In genomic region chr11:120385690-120386089, GRCh38 we compare ENCODE assay signal across 18 cellular contexts.
"Had no signal": no experiment of that assay in that cellular context is flagged by ENCODE, and none has a peak within 500 bp of the region (broad histone marks: within the 10 kb centered on the region; RNA-seq: fewer than 3 reads in every experiment).

No MANE protein-coding gene starts in this region.

- H3K9me3 ChIP-seq: body of pancreas, gastroesophageal sphincter, right atrium auricular region, transverse colon, vagina had no signal

- ATAC-seq: activated naive CD4-positive, alpha-beta T cell treated with anti-CD3 and anti-CD28 coated beads, Interleukin-2, amount 50 U/mL, for 72 hours; activated T-cell treated with anti-CD3 and anti-CD28 coated beads, Interleukin-2, amount 50 U/mL, for 4 hours; body of pancreas; gastroesophageal sphincter; left cardiac atrium had no signal

- H3K4me3 ChIP-seq: body of pancreas, gastroesophageal sphincter, lung, right atrium auricular region, skin epidermis, transverse colon, vagina had no signal

- H3K27me3 ChIP-seq: body of pancreas, gastroesophageal sphincter, right atrium auricular region, transverse colon, vagina had no signal

- H3K4me3 Mint-ChIP-seq: activated CD4-positive, alpha-beta memory T cell treated with anti-CD3 and anti-CD28 coated beads, Interleukin-2, amount 10 ng/mL, durations not matched to agents 7 days and 5 days; activated T-cell treated with anti-CD3 and anti-CD28 coated beads, Interleukin-2, amount 50 U/mL, for 4 hours had no signal

- H3K36me3 ChIP-seq: gastroesophageal sphincter, right atrium auricular region, transverse colon, vagina, WERI-Rb-1 had no signal

- H3K9me3 Mint-ChIP-seq: activated CD4-positive, alpha-beta memory T cell treated with anti-CD3 and anti-CD28 coated beads, Interleukin-2, amount 10 ng/mL, durations not matched to agents 7 days and 5 days; activated T-cell treated with anti-CD3 and anti-CD28 coated beads, Interleukin-2, amount 50 U/mL, for 4 hours had no signal

- H3K27ac Mint-ChIP-seq: activated CD4-positive, alpha-beta memory T cell treated with anti-CD3 and anti-CD28 coated beads, Interleukin-2, amount 10 ng/mL, durations not matched to agents 7 days and 5 days; activated naive CD4-positive, alpha-beta T cell treated with anti-CD3 and anti-CD28 coated beads, Interleukin-2, amount 50 U/mL, for 72 hours had no signal

- DNase-seq: activated CD4-positive, alpha-beta memory T cell treated with anti-CD3 and anti-CD28 coated beads, Interleukin-2, amount 10 ng/mL, durations not matched to agents 7 days and 5 days; activated effector memory CD4-positive, alpha-beta T cell treated with anti-CD3 and anti-CD28 coated beads, Interleukin-2, amount 50 U/mL, for 16 hours; activated T-cell treated with anti-CD3 and anti-CD28 coated beads, Interleukin-2, amount 50 U/mL, for 4 hours; amniotic stem cell; body of pancreas; erythroblast; left cardiac atrium; midbrain; stimulated activated CD4-positive, alpha-beta T cell treated with anti-CD3 and anti-CD28 coated beads, Interleukin-4, amount 100 ng/mL, for 24 hours; stimulated activated naive CD4-positive, alpha-beta T cell; transverse colon; WERI-Rb-1 had no signal

- H3K4me1 Mint-ChIP-seq: activated CD4-positive, alpha-beta memory T cell treated with anti-CD3 and anti-CD28 coated beads, Interleukin-2, amount 10 ng/mL, durations not matched to agents 7 days and 5 days had no signal
